Comparison of ENCODE assay signal across 12 cellular contexts in the genomic region with DNA sequence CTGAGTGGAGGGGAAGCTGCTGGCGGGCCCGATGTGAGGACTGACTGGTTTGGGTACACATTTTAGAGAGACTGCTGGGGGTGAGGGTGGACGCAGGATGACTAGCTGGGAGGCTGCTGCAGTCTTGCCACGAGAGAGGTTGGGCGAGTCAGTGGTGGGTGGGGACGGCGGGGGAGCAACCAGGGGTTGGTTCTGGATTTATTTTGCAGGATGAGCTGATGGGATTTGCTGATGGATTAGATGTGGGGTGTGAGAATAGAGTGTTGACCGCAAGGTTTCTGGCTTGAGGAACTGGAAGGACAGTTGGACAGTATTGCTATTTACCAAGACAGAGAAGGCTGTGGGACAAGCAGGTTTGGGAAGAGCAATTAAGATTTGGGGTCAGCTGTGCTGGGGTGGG. TPM values are rescaled to one million over a fixed set of nuclear protein-coding genes. Genes with fewer than 3 reads are reported as not detected.
DNase-seq lines count a peak whose midpoint lies in the region; ATAC-seq and TF ChIP-seq lines count a peak whose summit lies in the region.
"Had no signal": no experiment of that assay in that cellular context is flagged by ENCODE, and none has a peak within 500 bp of the region (broad histone marks: within the 10 kb centered on the region; RNA-seq: fewer than 3 reads in every experiment).

No MANE protein-coding gene starts in this region.

- H3K36me3 ChIP-seq in body of pancreas (replicated peaks in 1 of 2; ENCODE audit: insufficient read depth in 1 of 2, low read depth in 2 of 2), result no peaks in the 10 kb centered on the region
- H3K36me3 ChIP-seq in effector memory CD4-positive, alpha-beta T cell (ENCODE audit: control insufficient read depth, insufficient read depth, low read length), result no peaks in the 10 kb centered on the region

- H3K27ac Mint-ChIP-seq in stimulated activated memory B cell treated with anti-CD40 and anti-IgM and Interleukin-4, amounts not matched to agents 10 μg/mL and 1 μg/mL and 100 μg/mL, for 72 hours, result peak overlapping the region; percentile 17
- H3K27ac Mint-ChIP-seq: memory B cell had no signal

- intact Hi-C loops in body of pancreas (cut with DNase I) (no loop called here), right cardiac atrium (cut with DNase I) (no loop called here)

- no peaks in the 10 kb centered on the region for H3K9me3 Mint-ChIP-seq in stimulated activated memory B cell treated with anti-CD40 and anti-IgM and Interleukin-4, amounts not matched to agents 10 μg/mL and 1 μg/mL and 100 μg/mL, for 72 hours
- H3K9me3 Mint-ChIP-seq: memory B cell had no signal

- TF ChIP-seq CTCF in body of pancreas (IDR thresholded peaks at IDR 0.05), result no peak

- DNase-seq in HK-2 (ENCODE audit: unreplicated experiment), result peak; percentile 26
- DNase-seq in body of pancreas, result no peak
- peak in 1 of 3 donors; percentile 22 for DNase-seq in right cardiac atrium
- no peak for DNase-seq in SK-N-DZ (ENCODE audit: low spot score)
- no peak for DNase-seq in DMS 273 (lab: John Stamatoyannopoulos, UW; ENCODE audit: unreplicated experiment)
- no peak for DNase-seq in effector memory CD4-positive, alpha-beta T cell
- DNase-seq: activated naive CD4-positive, alpha-beta T cell; NCI-H1694 had no signal

- no peak overlapping the region for H3K4me3 Mint-ChIP-seq in stimulated activated memory B cell treated with anti-CD40 and anti-IgM and Interleukin-4, amounts not matched to agents 10 μg/mL and 1 μg/mL and 100 μg/mL, for 72 hours
- H3K4me3 Mint-ChIP-seq: memory B cell had no signal

- no peak for TF ChIP-seq POLR2A in body of pancreas (IDR thresholded peaks at IDR 0.05)

- H3K27me3 Mint-ChIP-seq in stimulated activated memory B cell treated with anti-CD40 and anti-IgM and Interleukin-4, amounts not matched to agents 10 μg/mL and 1 μg/mL and 100 μg/mL, for 72 hours, result no peaks in the 10 kb centered on the region
- H3K27me3 Mint-ChIP-seq: memory B cell had no signal

- H3K4me1 ChIP-seq in body of pancreas (peaks cover 100% of the 10 kb centered on the region), right cardiac atrium (ENCODE audit: control insufficient read depth, insufficient read depth, low read length) (peaks cover 83% of the 10 kb centered on the region)
- no peaks in the 10 kb centered on the region for H3K4me1 ChIP-seq in effector memory CD4-positive, alpha-beta T cell (ENCODE audit: control insufficient read depth, insufficient read depth, low read length, poor library complexity, severe bottlenecking)

- H3K4me3 ChIP-seq in body of pancreas (no peak overlapping the region), right cardiac atrium (ENCODE audit: low read length) (no peak overlapping the region)
- H3K4me3 ChIP-seq in effector memory CD4-positive, alpha-beta T cell (ENCODE audit: insufficient read depth, low read depth, low read length, poor library complexity, severe bottlenecking), result no peak overlapping the region
- H3K4me3 ChIP-seq: BLaER1 treated with 17β-estradiol and CSF1 and Interleukin-3, amounts not matched to agents 10 nM and 100 nM had no signal

- ATAC-seq in body of pancreas, result no peak
- no peak for ATAC-seq in right cardiac atrium
- no peak for ATAC-seq in stimulated activated memory B cell treated with anti-CD40 and anti-IgM and Interleukin-4, amounts not matched to agents 10 μg/mL and 1 μg/mL and 100 μg/mL, for 72 hours
- no peak for ATAC-seq in HG03460 (IDR thresholded peaks at IDR 0.05; ENCODE audit: unreplicated experiment)

- H3K36me3 Mint-ChIP-seq in stimulated activated memory B cell treated with anti-CD40 and anti-IgM and Interleukin-4, amounts not matched to agents 10 μg/mL and 1 μg/mL and 100 μg/mL, for 72 hours, result peaks cover 15% of the 10 kb centered on the region
- H3K36me3 Mint-ChIP-seq: memory B cell had no signal

- no peaks in the 10 kb centered on the region for H3K9me3 ChIP-seq in body of pancreas
- H3K9me3 ChIP-seq in right cardiac atrium (ENCODE audit: control insufficient read depth, low read length), result no peaks in the 10 kb centered on the region
- H3K9me3 ChIP-seq in effector memory CD4-positive, alpha-beta T cell (ENCODE audit: control insufficient read depth, low read length), result no peaks in the 10 kb centered on the region
- H3K9me3 ChIP-seq: BLaER1 treated with 17β-estradiol and CSF1 and Interleukin-3, amounts not matched to agents 10 nM and 100 nM had no signal

- H3K27ac ChIP-seq in body of pancreas (peak overlapping the region; percentile 33 to 80 (median 77)), right cardiac atrium (ENCODE audit: low read length) (peak overlapping the region; percentile 11)
- H3K27ac ChIP-seq in effector memory CD4-positive, alpha-beta T cell (ENCODE audit: insufficient read depth, low read length, poor library complexity, severe bottlenecking), result no peak overlapping the region
- H3K27ac ChIP-seq: BLaER1 treated with 17β-estradiol and CSF1 and Interleukin-3, amounts not matched to agents 10 nM and 100 nM had no signal

- peaks cover 38% of the 10 kb centered on the region for H3K4me1 Mint-ChIP-seq in stimulated activated memory B cell treated with anti-CD40 and anti-IgM and Interleukin-4, amounts not matched to agents 10 μg/mL and 1 μg/mL and 100 μg/mL, for 72 hours

- H3K27me3 ChIP-seq in body of pancreas (no peaks in the 10 kb centered on the region), right cardiac atrium (ENCODE audit: control insufficient read depth, insufficient read depth) (no peaks in the 10 kb centered on the region)
- no peaks in the 10 kb centered on the region for H3K27me3 ChIP-seq in effector memory CD4-positive, alpha-beta T cell (replicated peaks; ENCODE audit: control insufficient read depth, insufficient read depth, low read length, poor library complexity, severe bottlenecking)
- H3K27me3 ChIP-seq: BLaER1 treated with 17β-estradiol and CSF1 and Interleukin-3, amounts not matched to agents 10 nM and 100 nM had no signal

- WGBS in body of pancreas, 2 donors, result 71 to 72% methylated on average over 8 of the region's 8 CpGs
- 68% methylated on average over 8 of the region's 8 CpGs for WGBS in right cardiac atrium

RNA-seq across cellular contexts. Expression of a gene that starts 5.8 kb away (rescaled TPM):
- total RNA-seq in body of pancreas (10 to 100 TPM; 37.6 to 56.0 TPM), right cardiac atrium (10 to 100 TPM; 53.1 to 67.8 (median 58.7) TPM)
- 45.9 TPM for polyA plus RNA-seq in right cardiac atrium
- 22.8 and 30.8 TPM in 2 replicates for polyA plus RNA-seq in SK-N-DZ (2014; cell fraction: cytosol; rRNA removed)
- polyA plus RNA-seq in SK-N-DZ (2014; cell fraction: nucleus; rRNA removed), result 25.2 and 37.7 TPM in 2 replicates

RNA-seq across cellular contexts. Expression of a gene that starts 52.6 kb away (rescaled TPM):
- total RNA-seq in body of pancreas, result 1,000 to 10,000 TPM; 1,348 to 2,916 TPM
- 1,000 to 10,000 TPM; 1,254 to 1,552 (median 1,386) TPM for total RNA-seq in right cardiac atrium
- polyA plus RNA-seq in right cardiac atrium, result 1,870 TPM
- 5,679 and 6,004 TPM in 2 replicates for polyA plus RNA-seq in SK-N-DZ (2014; cell fraction: cytosol; rRNA removed)
- 3,074 and 3,420 TPM in 2 replicates for polyA plus RNA-seq in SK-N-DZ (2014; cell fraction: nucleus; rRNA removed)
